ENCODE assay signal across 20 cellular contexts in genomic region chr11:82105331-82105992, GRCh38.
A peak's percentile ranks its signal among the peaks of the same experiment; 100 is the strongest.
DNase-seq lines count a peak whose midpoint lies in the region; ATAC-seq, FAIRE-seq and TF ChIP-seq lines count a peak whose summit lies in the region.
"Had no signal": no experiment of that assay in that cellular context is flagged by ENCODE, and none has a peak within 500 bp of the region (broad histone marks: within the 10 kb centered on the region; RNA-seq: fewer than 3 reads in every experiment).

No MANE protein-coding gene starts in this region.

- H3K27ac ChIP-seq in breast epithelium: no peak overlapping the region
- H3K27ac ChIP-seq in PC-9: no peak overlapping the region
- H3K27ac ChIP-seq in HepG2 (ENCODE audit: extremely low read length, insufficient read depth, low read length): no peak overlapping the region
- H3K27ac ChIP-seq in brain microvascular endothelial cell: no peak overlapping the region
- H3K27ac ChIP-seq: A549, RWPE1, SJSA1 had no signal

- peaks cover 59% of the 10 kb centered on the region for H3K27me3 Mint-ChIP-seq in MCF 10A (ENCODE audit: insufficient read depth, unreplicated experiment)

- in situ Hi-C loops in HepG2 (cut with HindIII; ENCODE audit: extremely low pct_ligation_motif_present, low pct_unique_long_range_greater_than_20kb): no loop called here
- in situ Hi-C loops in GM13977 (cut with MboI; ENCODE audit: low pct_unique_long_range_greater_than_20kb, low sequenced_read_pairs, unreplicated experiment): no loop called here
- in situ Hi-C loops in brain microvascular endothelial cell (cut with HindIII; ENCODE audit: low pct_ligation_motif_present, low sequenced_read_pairs): no loop called here

- CTCF ChIA-PET in MCF 10A (lab: Yijun Ruan, JAX): interaction anchor here (1.0 to 1.3 kb wide), 2 partner anchors 12 kb away, joined by 3 to 5 read pairs; no protein-coding TSS in a partner anchor
- CTCF ChIA-PET in PC-9 (lab: Charles Lee): no interaction called here
- CTCF ChIA-PET in HepG2 (lab: Yijun Ruan, JAX; ENCODE audit: low intra/inter-chr PET ratio, low total read pairs): no interaction called here

- DNase-seq in MCF 10A (ENCODE audit: unreplicated experiment) (no peak), breast epithelium (ENCODE audit: low spot score in 2 of 2) (no peak), PC-9 (no peak), HepG2 (ENCODE audit: low spot score) (no peak), GM13977 (ENCODE audit: low spot score) (no peak), brain microvascular endothelial cell (no peak), SIG-M5 treated with dmso at 0.1 percent for 504 hours (lab: John Stamatoyannopoulos, UW; ENCODE audit: unreplicated experiment) (no peak)
- DNase-seq: C1 segment of cervical spinal cord, DMS 273 treated with DMSO at 0.1 percent for 48 hours, HCEC 1CT, NCI-H1048, NCI-H146, NCI-H2081, NCI-H510A treated with DMSO at 0.1 percent for 48 hours, NCI-H82 had no signal

- TF ChIP-seq EP300 in HepG2 (IDR thresholded peaks at IDR 0.05; ENCODE audit: low read depth in 2 of 2, low read length in 2 of 2): no peak
- TF ChIP-seq EP300 in HepG2 (CRISPR knock-in tag; IDR thresholded peaks at IDR 0.05; ENCODE audit: borderline replicate concordance): no peak

- no peak for FAIRE-seq in HepG2 (lab: Jason Lieb, UNC)
- FAIRE-seq: A549, GM12892, K562 had no signal

- H3K9ac ChIP-seq in HepG2 (ENCODE audit: insufficient read depth, low read depth, low read length): no peak overlapping the region

- no peaks in the 10 kb centered on the region for H3K36me3 Mint-ChIP-seq in MCF 10A (ENCODE audit: insufficient read depth, unreplicated experiment)

- H3K27me3 ChIP-seq in breast epithelium (no peaks in the 10 kb centered on the region), PC-9 (ENCODE audit: insufficient read depth, low read depth) (no peaks in the 10 kb centered on the region), HepG2 (ENCODE audit: control insufficient read depth in 1 of 2, insufficient read depth in 2 of 2, low read length in 2 of 2) (no peaks in the 10 kb centered on the region), brain microvascular endothelial cell (replicated peaks) (no peaks in the 10 kb centered on the region)
- H3K27me3 ChIP-seq: SJSA1 had no signal

- H3K4me3 ChIP-seq in breast epithelium: no peak overlapping the region
- H3K4me3 ChIP-seq in PC-9: 0 out of 2 replicates have a peak overlapping the region, but pooled peaks have one; percentile 26
- no peak overlapping the region for H3K4me3 ChIP-seq in HepG2 (replicated peaks in 1 of 3; ENCODE audit: insufficient read depth in 1 of 3, low read depth in 2 of 3, low read length in 3 of 3)
- no peak overlapping the region for H3K4me3 ChIP-seq in brain microvascular endothelial cell (ENCODE audit: low read depth, low read length)
- H3K4me3 ChIP-seq: A549, K562, SJSA1 had no signal

- no peak overlapping the region for H3K27ac Mint-ChIP-seq in MCF 10A (ENCODE audit: low read depth, unreplicated experiment)

- H3K9me3 Mint-ChIP-seq in MCF 10A (ENCODE audit: unreplicated experiment): no peaks in the 10 kb centered on the region

- TF ChIP-seq RAD21 in HepG2 (CRISPR knock-in tag; IDR thresholded peaks at IDR 0.05): no peak

- POLR2A ChIA-PET in MCF 10A (lab: Yijun Ruan, JAX) (no interaction called here), PC-9 (lab: Charles Lee; ENCODE audit: unreplicated experiment) (no interaction called here), HepG2 (lab: Yijun Ruan, JAX) (no interaction called here)

- no peak for TF ChIP-seq POLR2A in breast epithelium (IDR thresholded peaks at IDR 0.05)
- no peak for TF ChIP-seq POLR2A in HepG2 (IDR thresholded peaks at IDR 0.05; ENCODE audit: insufficient read depth in 1 of 2, low read depth in 2 of 2, low read length in 2 of 2)

- intact Hi-C loops in MCF 10A (cut with micrococcal nuclease): no loop called here
- intact Hi-C loops in breast epithelium (cut with DNase I; ENCODE audit: low total_unique reads): no loop called here
- intact Hi-C loops in PC-9 (cut with micrococcal nuclease; ENCODE audit: unreplicated experiment): no loop called here
- intact Hi-C loops in HepG2 (cut with micrococcal nuclease; ENCODE audit: unreplicated experiment): no loop called here

- H3K4me2 ChIP-seq in PC-9 (peak overlapping the region; percentile 54), HepG2 (ENCODE audit: low read depth, low read length) (peak overlapping the region; percentile 8; the same call in 1 of the 2 replicates)
- H3K4me2 ChIP-seq: A549 had no signal

- H3K79me2 ChIP-seq in PC-9 (ENCODE audit: low read depth) (no peaks in the 10 kb centered on the region), HepG2 (ENCODE audit: insufficient read depth, low read length) (no peaks in the 10 kb centered on the region)

- TF ChIP-seq CTCF in MCF 10A (IDR thresholded peaks at IDR 0.05; ENCODE audit: unreplicated experiment) (no peak), breast epithelium (IDR thresholded peaks at IDR 0.05) (no peak), PC-9 (conservative IDR thresholded peaks at IDR 0.05) (no peak), HepG2 (CRISPR knock-in tag; IDR thresholded peaks at IDR 0.05) (no peak), GM13977 (IDR thresholded peaks at IDR 0.05; ENCODE audit: extremely low read depth, insufficient read depth, missing control alignments) (no peak), brain microvascular endothelial cell (IDR thresholded peaks at IDR 0.05; ENCODE audit: low read depth, low read length, missing control alignments) (no peak)

- ATAC-seq in HepG2: no peak
- ATAC-seq: A549, K562 had no signal

- H3K4me1 Mint-ChIP-seq in MCF 10A (ENCODE audit: insufficient read depth, unreplicated experiment): no peaks in the 10 kb centered on the region

- H3K9me3 ChIP-seq in breast epithelium (peaks cover 0 to 7% of the 10 kb centered on the region in 2 donors), PC-9 (ENCODE audit: insufficient read depth, low read depth) (no peaks in the 10 kb centered on the region), HepG2 (ENCODE audit: low read length) (no peaks in the 10 kb centered on the region)
- H3K9me3 ChIP-seq: A549, SJSA1 had no signal

- H2AFZ ChIP-seq in PC-9: peak overlapping the region; percentile 61; the same call in 1 of the 2 replicates
- no peak overlapping the region for H2AFZ ChIP-seq in HepG2 (ENCODE audit: low read length)

- under 1% methylated on average over 6 of the region's 6 CpGs for WGBS in HepG2 (ENCODE audit: low lambda C conversion rate)

- H3K4me1 ChIP-seq in breast epithelium (no peaks in the 10 kb centered on the region), PC-9 (replicated peaks; ENCODE audit: insufficient read depth) (no peaks in the 10 kb centered on the region), HepG2 (ENCODE audit: insufficient read depth, low read length) (no peaks in the 10 kb centered on the region)
- H3K4me1 ChIP-seq: A549, SJSA1 had no signal

- H3K36me3 ChIP-seq in breast epithelium (no peaks in the 10 kb centered on the region), PC-9 (ENCODE audit: low read depth) (no peaks in the 10 kb centered on the region), HepG2 (replicated peaks in 1 of 2; ENCODE audit: control insufficient read depth in 1 of 2, insufficient read depth in 2 of 2, low read length in 2 of 2) (no peaks in the 10 kb centered on the region), brain microvascular endothelial cell (replicated peaks) (no peaks in the 10 kb centered on the region)
- H3K36me3 ChIP-seq: SJSA1 had no signal

- no peaks in the 10 kb centered on the region for H3F3A ChIP-seq in PC-9 (ENCODE audit: insufficient read depth, low read depth)

- H4K20me1 ChIP-seq in PC-9 (ENCODE audit: insufficient read depth) (no peaks in the 10 kb centered on the region), HepG2 (ENCODE audit: insufficient read depth, low read length) (no peaks in the 10 kb centered on the region)

- peak overlapping the region; percentile 47 for H3K4me3 Mint-ChIP-seq in MCF 10A (ENCODE audit: unreplicated experiment)

- BruUV-seq in MCF 10A (replicated peaks; lab: Mats Ljungman, UMichigan) (no TSS peak), PC-9 (replicated peaks; lab: Mats Ljungman, UMichigan) (no TSS peak), HepG2 (replicated peaks; lab: Mats Ljungman, UMichigan) (no TSS peak)

- H3K9me2 ChIP-seq in PC-9 (ENCODE audit: insufficient read depth): no peaks in the 10 kb centered on the region

TF ChIP-seq in HepG2, 621 proteins besides CTCF, POLR2A, EP300 and RAD21:
- TF ChIP-seq MED1 (CRISPR knock-in tag; IDR thresholded peaks at IDR 0.05): no peak
- no peak for TF ChIP-seq HOXA9 (CRISPR knock-in tag; IDR thresholded peaks at IDR 0.05; ENCODE audit: borderline replicate concordance)
